Comparison of ENCODE assay signal across 1 cellular context in the genomic region with DNA sequence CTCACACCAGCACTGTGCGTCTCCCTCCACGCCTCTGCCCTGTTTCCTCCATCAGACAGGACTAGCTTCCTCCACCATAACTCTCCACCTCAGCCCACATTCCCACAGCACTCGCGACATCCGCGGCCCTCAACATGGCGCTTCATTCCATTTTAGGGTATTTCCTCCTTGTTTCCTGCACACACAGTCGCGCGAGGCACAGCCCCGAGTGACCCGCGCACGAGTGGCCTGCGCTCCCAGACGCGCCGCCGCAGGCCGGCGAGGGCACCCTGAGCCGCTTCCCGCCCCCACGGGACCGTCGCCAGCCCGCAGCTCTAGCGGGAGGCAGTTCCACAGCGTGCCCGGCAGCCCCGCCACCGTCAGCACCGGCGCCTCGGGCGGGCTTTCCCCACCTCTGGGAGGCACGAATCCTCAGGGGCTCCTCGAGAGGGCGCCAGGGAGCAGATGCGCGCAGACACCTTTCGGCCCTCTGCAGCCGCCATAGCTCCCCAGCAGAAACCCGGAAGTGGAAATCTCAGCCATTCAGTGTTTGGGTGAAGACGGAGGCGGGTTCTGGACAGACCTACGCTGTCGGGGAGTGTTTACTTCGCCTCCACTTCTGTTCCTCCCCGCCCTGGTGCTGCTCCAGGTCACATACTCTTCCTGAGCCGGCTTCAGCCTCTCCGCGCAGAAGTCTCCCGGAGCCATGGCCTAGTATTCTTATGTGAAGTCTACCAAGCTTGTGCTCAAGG.
A peak's percentile ranks its signal among the peaks of the same experiment; 100 is the strongest.
TF ChIP-seq lines count a peak whose summit lies in the region.
"Not testable (repeated sequence)": the region's sequence is repeated elsewhere in the genome, so short reads cannot be mapped to it uniquely, and the experiment has no call there.

No MANE protein-coding gene starts in this region.

TF ChIP-seq in HepG2, 621 proteins besides CTCF, POLR2A, EP300 and RAD21 (continued from another document and continues in another):
- TF ChIP-seq, protein P1, sequence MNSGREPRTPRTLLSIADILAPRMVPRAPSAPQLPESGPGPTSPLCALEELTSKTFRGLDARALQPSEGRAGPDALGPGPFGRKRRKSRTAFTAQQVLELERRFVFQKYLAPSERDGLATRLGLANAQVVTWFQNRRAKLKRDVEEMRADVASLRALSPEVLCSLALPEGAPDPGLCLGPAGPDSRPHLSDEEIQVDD (CRISPR knock-in tag; IDR thresholded peaks at IDR 0.05; ENCODE audit: borderline replicate concordance) = 0 out of 2 replicates have a peak, but pooled peaks have one; percentile 5
- TF ChIP-seq ZBTB7B (CRISPR knock-in tag; IDR thresholded peaks at IDR 0.05) = peak; percentile 86
- TF ChIP-seq ZNF343 (CRISPR knock-in tag; IDR thresholded peaks at IDR 0.05) = peak; percentile 99
- peak; percentile 98; the same call in 1 of the 2 replicates for TF ChIP-seq ZNF33A (CRISPR knock-in tag; IDR thresholded peaks at IDR 0.05; ENCODE audit: borderline replicate concordance)
- 0 out of 2 replicates have a peak, but pooled peaks have one; percentile 42 for TF ChIP-seq ZNF549 (CRISPR knock-in tag; IDR thresholded peaks at IDR 0.05)
- TF ChIP-seq SP1, TCF12 (IDR thresholded peaks at IDR 0.05): not testable (repeated sequence)
- peak; percentile 65 for TF ChIP-seq SP1 (CRISPR knock-in tag; IDR thresholded peaks at IDR 0.05)
- peak; percentile 90 for TF ChIP-seq TCF12 (CRISPR knock-in tag; IDR thresholded peaks at IDR 0.05)
- TF ChIP-seq, protein P2, sequence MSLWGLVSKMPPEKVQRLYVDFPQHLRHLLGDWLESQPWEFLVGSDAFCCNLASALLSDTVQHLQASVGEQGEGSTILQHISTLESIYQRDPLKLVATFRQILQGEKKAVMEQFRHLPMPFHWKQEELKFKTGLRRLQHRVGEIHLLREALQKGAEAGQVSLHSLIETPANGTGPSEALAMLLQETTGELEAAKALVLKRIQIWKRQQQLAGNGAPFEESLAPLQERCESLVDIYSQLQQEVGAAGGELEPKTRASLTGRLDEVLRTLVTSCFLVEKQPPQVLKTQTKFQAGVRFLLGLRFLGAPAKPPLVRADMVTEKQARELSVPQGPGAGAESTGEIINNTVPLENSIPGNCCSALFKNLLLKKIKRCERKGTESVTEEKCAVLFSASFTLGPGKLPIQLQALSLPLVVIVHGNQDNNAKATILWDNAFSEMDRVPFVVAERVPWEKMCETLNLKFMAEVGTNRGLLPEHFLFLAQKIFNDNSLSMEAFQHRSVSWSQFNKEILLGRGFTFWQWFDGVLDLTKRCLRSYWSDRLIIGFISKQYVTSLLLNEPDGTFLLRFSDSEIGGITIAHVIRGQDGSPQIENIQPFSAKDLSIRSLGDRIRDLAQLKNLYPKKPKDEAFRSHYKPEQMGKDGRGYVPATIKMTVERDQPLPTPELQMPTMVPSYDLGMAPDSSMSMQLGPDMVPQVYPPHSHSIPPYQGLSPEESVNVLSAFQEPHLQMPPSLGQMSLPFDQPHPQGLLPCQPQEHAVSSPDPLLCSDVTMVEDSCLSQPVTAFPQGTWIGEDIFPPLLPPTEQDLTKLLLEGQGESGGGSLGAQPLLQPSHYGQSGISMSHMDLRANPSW (CRISPR knock-in tag; IDR thresholded peaks at IDR 0.05; ENCODE audit: borderline replicate concordance) = peak; percentile 77; the same call in 1 of the 2 replicates
- peak; percentile 95; the same call in 1 of the 2 replicates for TF ChIP-seq MIER3 (CRISPR knock-in tag; IDR thresholded peaks at IDR 0.05; ENCODE audit: borderline replicate concordance)
- TF ChIP-seq NFKB2 (CRISPR knock-in tag; IDR thresholded peaks at IDR 0.05; ENCODE audit: borderline replicate concordance) = peak; percentile 94; the same call in 1 of the 2 replicates
- TF ChIP-seq, protein P3, sequence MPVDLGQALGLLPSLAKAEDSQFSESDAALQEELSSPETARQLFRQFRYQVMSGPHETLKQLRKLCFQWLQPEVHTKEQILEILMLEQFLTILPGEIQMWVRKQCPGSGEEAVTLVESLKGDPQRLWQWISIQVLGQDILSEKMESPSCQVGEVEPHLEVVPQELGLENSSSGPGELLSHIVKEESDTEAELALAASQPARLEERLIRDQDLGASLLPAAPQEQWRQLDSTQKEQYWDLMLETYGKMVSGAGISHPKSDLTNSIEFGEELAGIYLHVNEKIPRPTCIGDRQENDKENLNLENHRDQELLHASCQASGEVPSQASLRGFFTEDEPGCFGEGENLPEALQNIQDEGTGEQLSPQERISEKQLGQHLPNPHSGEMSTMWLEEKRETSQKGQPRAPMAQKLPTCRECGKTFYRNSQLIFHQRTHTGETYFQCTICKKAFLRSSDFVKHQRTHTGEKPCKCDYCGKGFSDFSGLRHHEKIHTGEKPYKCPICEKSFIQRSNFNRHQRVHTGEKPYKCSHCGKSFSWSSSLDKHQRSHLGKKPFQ (CRISPR knock-in tag; IDR thresholded peaks at IDR 0.05; ENCODE audit: insufficient replicate concordance) = peak; percentile 81
- peak; percentile 64 for TF ChIP-seq SIX4 (CRISPR knock-in tag; IDR thresholded peaks at IDR 0.05)
- TF ChIP-seq ZNF883 (CRISPR knock-in tag; IDR thresholded peaks at IDR 0.05; ENCODE audit: not compliant biosample characterization) = peak; percentile 91
- peak; percentile 36; the same call in 1 of the 2 replicates for TF ChIP-seq ZNF567 (CRISPR knock-in tag; IDR thresholded peaks at IDR 0.05; ENCODE audit: borderline replicate concordance)
- TF ChIP-seq, protein P4, sequence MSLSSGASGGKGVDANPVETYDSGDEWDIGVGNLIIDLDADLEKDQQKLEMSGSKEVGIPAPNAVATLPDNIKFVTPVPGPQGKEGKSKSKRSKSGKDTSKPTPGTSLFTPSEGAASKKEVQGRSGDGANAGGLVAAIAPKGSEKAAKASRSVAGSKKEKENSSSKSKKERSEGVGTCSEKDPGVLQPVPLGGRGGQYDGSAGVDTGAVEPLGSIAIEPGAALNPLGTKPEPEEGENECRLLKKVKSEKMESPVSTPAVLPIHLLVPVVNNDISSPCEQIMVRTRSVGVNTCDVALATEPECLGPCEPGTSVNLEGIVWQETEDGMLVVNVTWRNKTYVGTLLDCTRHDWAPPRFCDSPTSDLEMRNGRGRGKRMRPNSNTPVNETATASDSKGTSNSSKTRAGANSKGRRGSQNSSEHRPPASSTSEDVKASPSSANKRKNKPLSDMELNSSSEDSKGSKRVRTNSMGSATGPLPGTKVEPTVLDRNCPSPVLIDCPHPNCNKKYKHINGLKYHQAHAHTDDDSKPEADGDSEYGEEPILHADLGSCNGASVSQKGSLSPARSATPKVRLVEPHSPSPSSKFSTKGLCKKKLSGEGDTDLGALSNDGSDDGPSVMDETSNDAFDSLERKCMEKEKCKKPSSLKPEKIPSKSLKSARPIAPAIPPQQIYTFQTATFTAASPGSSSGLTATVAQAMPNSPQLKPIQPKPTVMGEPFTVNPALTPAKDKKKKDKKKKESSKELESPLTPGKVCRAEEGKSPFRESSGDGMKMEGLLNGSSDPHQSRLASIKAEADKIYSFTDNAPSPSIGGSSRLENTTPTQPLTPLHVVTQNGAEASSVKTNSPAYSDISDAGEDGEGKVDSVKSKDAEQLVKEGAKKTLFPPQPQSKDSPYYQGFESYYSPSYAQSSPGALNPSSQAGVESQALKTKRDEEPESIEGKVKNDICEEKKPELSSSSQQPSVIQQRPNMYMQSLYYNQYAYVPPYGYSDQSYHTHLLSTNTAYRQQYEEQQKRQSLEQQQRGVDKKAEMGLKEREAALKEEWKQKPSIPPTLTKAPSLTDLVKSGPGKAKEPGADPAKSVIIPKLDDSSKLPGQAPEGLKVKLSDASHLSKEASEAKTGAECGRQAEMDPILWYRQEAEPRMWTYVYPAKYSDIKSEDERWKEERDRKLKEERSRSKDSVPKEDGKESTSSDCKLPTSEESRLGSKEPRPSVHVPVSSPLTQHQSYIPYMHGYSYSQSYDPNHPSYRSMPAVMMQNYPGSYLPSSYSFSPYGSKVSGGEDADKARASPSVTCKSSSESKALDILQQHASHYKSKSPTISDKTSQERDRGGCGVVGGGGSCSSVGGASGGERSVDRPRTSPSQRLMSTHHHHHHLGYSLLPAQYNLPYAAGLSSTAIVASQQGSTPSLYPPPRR (CRISPR knock-in tag; IDR thresholded peaks at IDR 0.05; ENCODE audit: borderline replicate concordance) = peak; percentile 76
- TF ChIP-seq CEBPG (CRISPR knock-in tag; IDR thresholded peaks at IDR 0.05) = 0 out of 2 replicates have a peak, but pooled peaks have one; percentile 20
- TF ChIP-seq, protein P5, sequence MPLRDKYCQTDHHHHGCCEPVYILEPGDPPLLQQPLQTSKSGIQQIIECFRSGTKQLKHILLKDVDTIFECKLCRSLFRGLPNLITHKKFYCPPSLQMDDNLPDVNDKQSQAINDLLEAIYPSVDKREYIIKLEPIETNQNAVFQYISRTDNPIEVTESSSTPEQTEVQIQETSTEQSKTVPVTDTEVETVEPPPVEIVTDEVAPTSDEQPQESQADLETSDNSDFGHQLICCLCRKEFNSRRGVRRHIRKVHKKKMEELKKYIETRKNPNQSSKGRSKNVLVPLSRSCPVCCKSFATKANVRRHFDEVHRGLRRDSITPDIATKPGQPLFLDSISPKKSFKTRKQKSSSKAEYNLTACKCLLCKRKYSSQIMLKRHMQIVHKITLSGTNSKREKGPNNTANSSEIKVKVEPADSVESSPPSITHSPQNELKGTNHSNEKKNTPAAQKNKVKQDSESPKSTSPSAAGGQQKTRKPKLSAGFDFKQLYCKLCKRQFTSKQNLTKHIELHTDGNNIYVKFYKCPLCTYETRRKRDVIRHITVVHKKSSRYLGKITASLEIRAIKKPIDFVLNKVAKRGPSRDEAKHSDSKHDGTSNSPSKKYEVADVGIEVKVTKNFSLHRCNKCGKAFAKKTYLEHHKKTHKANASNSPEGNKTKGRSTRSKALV (CRISPR knock-in tag; IDR thresholded peaks at IDR 0.05) = peak; percentile 68; the same call in 1 of the 2 replicates
- TF ChIP-seq, protein P6, sequence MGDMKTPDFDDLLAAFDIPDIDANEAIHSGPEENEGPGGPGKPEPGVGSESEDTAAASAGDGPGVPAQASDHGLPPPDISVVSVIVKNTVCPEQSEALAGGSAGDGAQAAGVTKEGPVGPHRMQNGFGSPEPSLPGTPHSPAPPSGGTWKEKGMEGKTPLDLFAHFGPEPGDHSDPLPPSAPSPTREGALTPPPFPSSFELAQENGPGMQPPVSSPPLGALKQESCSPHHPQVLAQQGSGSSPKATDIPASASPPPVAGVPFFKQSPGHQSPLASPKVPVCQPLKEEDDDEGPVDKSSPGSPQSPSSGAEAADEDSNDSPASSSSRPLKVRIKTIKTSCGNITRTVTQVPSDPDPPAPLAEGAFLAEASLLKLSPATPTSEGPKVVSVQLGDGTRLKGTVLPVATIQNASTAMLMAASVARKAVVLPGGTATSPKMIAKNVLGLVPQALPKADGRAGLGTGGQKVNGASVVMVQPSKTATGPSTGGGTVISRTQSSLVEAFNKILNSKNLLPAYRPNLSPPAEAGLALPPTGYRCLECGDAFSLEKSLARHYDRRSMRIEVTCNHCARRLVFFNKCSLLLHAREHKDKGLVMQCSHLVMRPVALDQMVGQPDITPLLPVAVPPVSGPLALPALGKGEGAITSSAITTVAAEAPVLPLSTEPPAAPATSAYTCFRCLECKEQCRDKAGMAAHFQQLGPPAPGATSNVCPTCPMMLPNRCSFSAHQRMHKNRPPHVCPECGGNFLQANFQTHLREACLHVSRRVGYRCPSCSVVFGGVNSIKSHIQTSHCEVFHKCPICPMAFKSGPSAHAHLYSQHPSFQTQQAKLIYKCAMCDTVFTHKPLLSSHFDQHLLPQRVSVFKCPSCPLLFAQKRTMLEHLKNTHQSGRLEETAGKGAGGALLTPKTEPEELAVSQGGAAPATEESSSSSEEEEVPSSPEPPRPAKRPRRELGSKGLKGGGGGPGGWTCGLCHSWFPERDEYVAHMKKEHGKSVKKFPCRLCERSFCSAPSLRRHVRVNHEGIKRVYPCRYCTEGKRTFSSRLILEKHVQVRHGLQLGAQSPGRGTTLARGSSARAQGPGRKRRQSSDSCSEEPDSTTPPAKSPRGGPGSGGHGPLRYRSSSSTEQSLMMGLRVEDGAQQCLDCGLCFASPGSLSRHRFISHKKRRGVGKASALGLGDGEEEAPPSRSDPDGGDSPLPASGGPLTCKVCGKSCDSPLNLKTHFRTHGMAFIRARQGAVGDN (CRISPR knock-in tag; IDR thresholded peaks at IDR 0.05) = peak; percentile 99
- TF ChIP-seq CENPT (CRISPR knock-in tag; IDR thresholded peaks at IDR 0.05; ENCODE audit: low read depth) = peak; percentile 72; the same call in 1 of the 2 replicates
- TF ChIP-seq, protein P7, sequence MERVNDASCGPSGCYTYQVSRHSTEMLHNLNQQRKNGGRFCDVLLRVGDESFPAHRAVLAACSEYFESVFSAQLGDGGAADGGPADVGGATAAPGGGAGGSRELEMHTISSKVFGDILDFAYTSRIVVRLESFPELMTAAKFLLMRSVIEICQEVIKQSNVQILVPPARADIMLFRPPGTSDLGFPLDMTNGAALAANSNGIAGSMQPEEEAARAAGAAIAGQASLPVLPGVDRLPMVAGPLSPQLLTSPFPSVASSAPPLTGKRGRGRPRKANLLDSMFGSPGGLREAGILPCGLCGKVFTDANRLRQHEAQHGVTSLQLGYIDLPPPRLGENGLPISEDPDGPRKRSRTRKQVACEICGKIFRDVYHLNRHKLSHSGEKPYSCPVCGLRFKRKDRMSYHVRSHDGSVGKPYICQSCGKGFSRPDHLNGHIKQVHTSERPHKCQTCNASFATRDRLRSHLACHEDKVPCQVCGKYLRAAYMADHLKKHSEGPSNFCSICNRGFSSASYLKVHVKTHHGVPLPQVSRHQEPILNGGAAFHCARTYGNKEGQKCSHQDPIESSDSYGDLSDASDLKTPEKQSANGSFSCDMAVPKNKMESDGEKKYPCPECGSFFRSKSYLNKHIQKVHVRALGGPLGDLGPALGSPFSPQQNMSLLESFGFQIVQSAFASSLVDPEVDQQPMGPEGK (CRISPR knock-in tag; IDR thresholded peaks at IDR 0.05) = peak; percentile 70
- 0 out of 2 replicates have a peak, but pooled peaks have one; percentile 90 for TF ChIP-seq PAWR (CRISPR knock-in tag; IDR thresholded peaks at IDR 0.05; ENCODE audit: borderline replicate concordance)
- TF ChIP-seq IRF2 (CRISPR knock-in tag; IDR thresholded peaks at IDR 0.05) = peak; percentile 93
- peak; percentile 26 for TF ChIP-seq PRPF4 (IDR thresholded peaks at IDR 0.05; ENCODE audit: low read depth, low read length, poor library complexity, severe bottlenecking)
- TF ChIP-seq ZNF317 (CRISPR knock-in tag; IDR thresholded peaks at IDR 0.05) = peak; percentile 85
- peak; percentile 82 for TF ChIP-seq MED8 (CRISPR knock-in tag; IDR thresholded peaks at IDR 0.05; ENCODE audit: insufficient replicate concordance)
- peak; percentile 86 for TF ChIP-seq ZNF329 (CRISPR knock-in tag; IDR thresholded peaks at IDR 0.05; ENCODE audit: low read depth)
- TF ChIP-seq, protein P8, sequence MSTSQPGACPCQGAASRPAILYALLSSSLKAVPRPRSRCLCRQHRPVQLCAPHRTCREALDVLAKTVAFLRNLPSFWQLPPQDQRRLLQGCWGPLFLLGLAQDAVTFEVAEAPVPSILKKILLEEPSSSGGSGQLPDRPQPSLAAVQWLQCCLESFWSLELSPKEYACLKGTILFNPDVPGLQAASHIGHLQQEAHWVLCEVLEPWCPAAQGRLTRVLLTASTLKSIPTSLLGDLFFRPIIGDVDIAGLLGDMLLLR (CRISPR knock-in tag; IDR thresholded peaks at IDR 0.05) = peak; percentile 68
- TF ChIP-seq KMT2A (CRISPR knock-in tag; IDR thresholded peaks at IDR 0.05) = peak; percentile 98
- TF ChIP-seq ZNF766 (CRISPR knock-in tag; IDR thresholded peaks at IDR 0.05; ENCODE audit: borderline replicate concordance) = peak; percentile 73; the same call in 1 of the 2 replicates
- TF ChIP-seq ZKSCAN5 (CRISPR knock-in tag; IDR thresholded peaks at IDR 0.05) = 0 out of 2 replicates have a peak, but pooled peaks have one; percentile 49
- peak; percentile 86; the same call in 1 of the 2 replicates for TF ChIP-seq ARNT2 (CRISPR knock-in tag; IDR thresholded peaks at IDR 0.05; ENCODE audit: low read depth)
- peak; percentile 99 for TF ChIP-seq GTF3A (CRISPR knock-in tag; conservative IDR thresholded peaks at IDR 0.05)
